In genomic region chr4:166140951-166141350, GRCh38 we compare ENCODE assay signal across 25 cellular contexts.
"Had no signal": no experiment of that assay in that cellular context is flagged by ENCODE, and none has a peak within 500 bp of the region (broad histone marks: within the 10 kb centered on the region; RNA-seq: fewer than 3 reads in every experiment).

No MANE protein-coding gene starts in this region.

- H3K9me3 ChIP-seq: colonic mucosa, esophagus muscularis mucosa, esophagus squamous epithelium, gastrocnemius medialis, gastroesophageal sphincter, heart left ventricle, heart right ventricle had no signal

- DNase-seq: colonic mucosa; cortex of kidney; dermis blood vessel endothelial cell; dorsolateral prefrontal cortex; effector CD4-positive, alpha-beta T cell; effector CD8-positive, alpha-beta T cell; effector memory CD4-positive, alpha-beta T cell; effector memory CD8-positive, alpha-beta T cell; endodermal cell; erythroblast; esophagus squamous epithelium; foreskin fibroblast; foreskin keratinocyte; foreskin melanocyte; gastrocnemius medialis; glutamatergic neuron; head of caudate nucleus; heart left ventricle; heart right ventricle had no signal

- H3K27me3 Mint-ChIP-seq: dendritic cell treated with granulocyte-macrophage colony-stimulating factor and Interleukin-4, amounts not matched to agents 40 ng/mL and 50 ng/mL, for 4 days; effector memory CD8-positive, alpha-beta T cell had no signal

- ATAC-seq: effector memory CD8-positive, alpha-beta T cell; esophagus mucosa; foreskin keratinocyte; gastrocnemius medialis; gastroesophageal sphincter; heart left ventricle; heart right ventricle had no signal

- H3K27ac ChIP-seq: colonic mucosa, coronary artery, dorsolateral prefrontal cortex, epithelial cell of prostate, esophagus muscularis mucosa, esophagus squamous epithelium, foreskin keratinocyte, gastrocnemius medialis, gastroesophageal sphincter, heart left ventricle, heart right ventricle had no signal

- H3K36me3 ChIP-seq: colonic mucosa, esophagus muscularis mucosa, esophagus squamous epithelium, gastrocnemius medialis, gastroesophageal sphincter, heart left ventricle, heart right ventricle had no signal

- H3K4me1 Mint-ChIP-seq: endodermal cell had no signal

- H3K4me1 ChIP-seq: colonic mucosa, esophagus squamous epithelium, foreskin keratinocyte, gastrocnemius medialis, heart left ventricle, heart right ventricle had no signal

- H3K27ac Mint-ChIP-seq: dendritic cell treated with granulocyte-macrophage colony-stimulating factor and Interleukin-4, amounts not matched to agents 40 ng/mL and 50 ng/mL, for 4 days; effector memory CD8-positive, alpha-beta T cell; endodermal cell had no signal

- H3K27me3 ChIP-seq: colonic mucosa, esophagus muscularis mucosa, esophagus squamous epithelium, foreskin keratinocyte, gastrocnemius medialis, gastroesophageal sphincter, heart left ventricle had no signal

- H3K4me3 ChIP-seq: colonic mucosa, coronary artery, dorsolateral prefrontal cortex, esophagus muscularis mucosa, esophagus squamous epithelium, gastrocnemius medialis, gastroesophageal sphincter, heart left ventricle, heart right ventricle had no signal

- H3K4me3 Mint-ChIP-seq: dendritic cell treated with granulocyte-macrophage colony-stimulating factor and Interleukin-4, amounts not matched to agents 40 ng/mL and 50 ng/mL, for 4 days; effector memory CD8-positive, alpha-beta T cell; endodermal cell had no signal
